ENCODE assay signal across 8 cellular contexts in genomic region chr17:29929006-29929543, GRCh38. TPM values are rescaled to one million over a fixed set of nuclear protein-coding genes. Genes with fewer than 3 reads are reported as not detected.
A peak's percentile ranks its signal among the peaks of the same experiment; 100 is the strongest.
DNase-seq lines count a peak whose midpoint lies in the region; ATAC-seq, FAIRE-seq and TF ChIP-seq lines count a peak whose summit lies in the region.

No MANE protein-coding gene starts in this region.

- no peak overlapping the region for H3K27ac Mint-ChIP-seq in effector memory CD8-positive, alpha-beta T cell

- no peak for FAIRE-seq in GM19239 (lab: Jason Lieb, UNC)

- no peak overlapping the region for H3K4me3 Mint-ChIP-seq in effector memory CD8-positive, alpha-beta T cell

- peaks cover 19 to 32% of the 10 kb centered on the region in 2 donors for H3K4me1 Mint-ChIP-seq in effector memory CD8-positive, alpha-beta T cell (ENCODE audit: low read depth in 2 of 2)

- DNase-seq in GM06990 (ENCODE audit: extremely low read depth, insufficient read length) (peak; percentile 11), NCI-H510A treated with DMSO at 0.1 percent for 48 hours (lab: John Stamatoyannopoulos, UW) (peak; percentile 80), ascending aorta (ENCODE audit: low spot score in 2 of 2) (no peak), spleen (no peak), GM19239 (ENCODE audit: insufficient read length, low spot score) (no peak)
- DNase-seq in effector memory CD8-positive, alpha-beta T cell: no peak

- H3K27me3 ChIP-seq in GM06990 (replicated peaks; ENCODE audit: control insufficient read depth, insufficient read depth, low read length) (no peaks in the 10 kb centered on the region), ascending aorta (no peaks in the 10 kb centered on the region), spleen (replicated peaks in 1 of 7) (no peaks in the 10 kb centered on the region)

- H3K4me1 ChIP-seq in ascending aorta (peaks cover 0 to 7% of the 10 kb centered on the region in 2 donors), spleen (peaks cover 26 to 73% (median 48%) of the 10 kb centered on the region in 6 donors)

- WGBS in spleen, 5 donors: 1 to 3% (median 2%) methylated on average over 13 of the region's 13 CpGs

- no peaks in the 10 kb centered on the region for H3K36me3 ChIP-seq in GM06990 (ENCODE audit: control insufficient read depth, insufficient read depth, low read length)
- no peaks in the 10 kb centered on the region for H3K36me3 ChIP-seq in ascending aorta
- H3K36me3 ChIP-seq in spleen: no peaks in the 10 kb centered on the region

- no peak for TF ChIP-seq CTCF in 22Rv1 (IDR thresholded peaks at IDR 0.05)
- no peak for TF ChIP-seq CTCF in GM06990 (IDR thresholded peaks at IDR 0.05; ENCODE audit: insufficient read depth, low read length, poor library complexity, severe bottlenecking)
- no peak for TF ChIP-seq CTCF in ascending aorta (IDR thresholded peaks at IDR 0.05)
- no peak for TF ChIP-seq CTCF in spleen (IDR thresholded peaks at IDR 0.05 in 8 of 11, conservative IDR thresholded peaks at IDR 0.05 in 3 of 11)

- no peaks in the 10 kb centered on the region for H3K27me3 Mint-ChIP-seq in effector memory CD8-positive, alpha-beta T cell

- H3K4me3 ChIP-seq in GM06990 (replicated peaks; ENCODE audit: low read depth, low read length): peak overlapping the region; percentile 95
- H3K4me3 ChIP-seq in ascending aorta: peak overlapping the region; percentile 87 to 99
- H3K4me3 ChIP-seq in iPS-18c (ENCODE audit: insufficient read depth, low read depth, low read length): peak overlapping the region; percentile 93
- peak overlapping the region; percentile 80 to 94 (median 87) for H3K4me3 ChIP-seq in spleen

- peaks cover 5% of the 10 kb centered on the region for H3K36me3 Mint-ChIP-seq in effector memory CD8-positive, alpha-beta T cell (ENCODE audit: insufficient read depth)

- TF ChIP-seq POLR2A in spleen (IDR thresholded peaks at IDR 0.05): no peak

- intact Hi-C loops in ascending aorta (cut with DNase I) (no loop called here), spleen (cut with DNase I; ENCODE audit: low total_unique reads) (no loop called here)

- no peaks in the 10 kb centered on the region for H3K9me3 ChIP-seq in ascending aorta
- no peaks in the 10 kb centered on the region for H3K9me3 ChIP-seq in iPS-18c (ENCODE audit: control insufficient read depth, insufficient read depth, low read length)
- no peaks in the 10 kb centered on the region for H3K9me3 ChIP-seq in spleen

- H3K27ac ChIP-seq in 22Rv1 (peak overlapping the region; percentile 91), ascending aorta (peak overlapping the region; percentile 86 to 96), spleen (peak overlapping the region; percentile 58 to 97 (median 92))

- no peaks in the 10 kb centered on the region for H3K9me3 Mint-ChIP-seq in effector memory CD8-positive, alpha-beta T cell

- ATAC-seq in effector memory CD8-positive, alpha-beta T cell (replicated peaks): no peak

RNA-seq across cellular contexts. Expression of gene SSH2, which starts 1.0 kb away (rescaled TPM):
- total RNA-seq in ascending aorta (7.9 TPM), spleen (100 to 1,000 TPM in 6 of 7 donors, 10 to 100 TPM in 1; 84.6 to 182 (median 125) TPM)
- polyA plus RNA-seq in spleen: 10 to 100 TPM; 15.9 to 20.2 (median 19.3) TPM

RNA-seq across cellular contexts. Expression of gene EFCAB5, which starts 12.4 kb away (rescaled TPM):
- 1.1 TPM for total RNA-seq in ascending aorta
- total RNA-seq in spleen: 1 to 10 TPM in 4 of 7 donors, under 1 TPM in 2, not detected in 1; 0.27 to 3.2 (median 1.1) TPM
- polyA plus RNA-seq in spleen: under 1 TPM; 0.10 to 0.61 (median 0.47) TPM

Comparison
In these comparisons a context has a peak if more than half of its experiments do, and no peak if none do; other contexts are left out.
1. DNase-seq: peak in GM06990 (single experiment) and NCI-H510A treated with DMSO at 0.1 percent for 48 hours (single experiment); none in ascending aorta (0 of 2), spleen (single experiment), effector memory CD8-positive, alpha-beta T cell (0 of 3) and GM19239 (single experiment).
2. Peak in every context shown above with its lines, with median percentiles within 50 percentile points of each other: H3K27ac ChIP-seq and H3K4me3 ChIP-seq.